Comparison of ENCODE assay signal across 8 cellular contexts in genomic region chr18:7116832-7117389, GRCh38.
A peak's percentile ranks its signal among the peaks of the same experiment; 100 is the strongest.
DNase-seq lines count a peak whose midpoint lies in the region; ATAC-seq lines count a peak whose summit lies in the region.
"Had no signal": no experiment of that assay in that cellular context is flagged by ENCODE, and none has a peak within 500 bp of the region (broad histone marks: within the 10 kb centered on the region; RNA-seq: fewer than 3 reads in every experiment).

No MANE protein-coding gene starts in this region.

- H3K27me3 Mint-ChIP-seq in stimulated activated naive B cell treated with anti-CD40 and anti-IgM and Interleukin-4, amounts not matched to agents 10 μg/mL and 1 μg/mL and 100 μg/mL, for 72 hours = peaks cover 29 to 47% of the 10 kb centered on the region in 2 donors

- H3K27ac Mint-ChIP-seq in stimulated activated naive B cell treated with anti-CD40 and anti-IgM and Interleukin-4, amounts not matched to agents 10 μg/mL and 1 μg/mL and 100 μg/mL, for 72 hours = no peak overlapping the region

- H3K4me1 Mint-ChIP-seq in stimulated activated naive B cell treated with anti-CD40 and anti-IgM and Interleukin-4, amounts not matched to agents 10 μg/mL and 1 μg/mL and 100 μg/mL, for 72 hours = peaks cover 6 to 10% of the 10 kb centered on the region in 2 donors

- H3K9me3 Mint-ChIP-seq in stimulated activated naive B cell treated with anti-CD40 and anti-IgM and Interleukin-4, amounts not matched to agents 10 μg/mL and 1 μg/mL and 100 μg/mL, for 72 hours = peaks cover 2 to 6% of the 10 kb centered on the region in 2 donors

- DNase-seq in HK-2 (ENCODE audit: unreplicated experiment) (peak; percentile 12), astrocyte of the hippocampus (ENCODE audit: low read depth, low spot score) (peak; percentile 37), iPS-NIHi7 (ENCODE audit: extremely low spot score) (peak; percentile 37), NCI-H1092 treated with DMSO at 0.1 percent for 48 hours (lab: John Stamatoyannopoulos, UW) (no peak)
- no peak for DNase-seq in stimulated activated naive B cell treated with anti-CD40 and anti-IgM and Interleukin-4, amounts not matched to agents 10 μg/mL and 1 μg/mL and 100 μg/mL, for 72 hours
- no peak for DNase-seq in activated naive CD4-positive, alpha-beta T cell (lab: John Stamatoyannopoulos, UW)
- DNase-seq: MV-4-11 had no signal

- no peak for ATAC-seq in stimulated activated naive B cell treated with anti-CD40 and anti-IgM and Interleukin-4, amounts not matched to agents 10 μg/mL and 1 μg/mL and 100 μg/mL, for 72 hours (replicated peaks)
- no peak for ATAC-seq in HG02981 (IDR thresholded peaks at IDR 0.05; ENCODE audit: unreplicated experiment)

- peak overlapping the region; percentile 70 to 85 for H3K4me3 Mint-ChIP-seq in stimulated activated naive B cell treated with anti-CD40 and anti-IgM and Interleukin-4, amounts not matched to agents 10 μg/mL and 1 μg/mL and 100 μg/mL, for 72 hours

- peaks cover 2 to 7% of the 10 kb centered on the region in 2 donors for H3K36me3 Mint-ChIP-seq in stimulated activated naive B cell treated with anti-CD40 and anti-IgM and Interleukin-4, amounts not matched to agents 10 μg/mL and 1 μg/mL and 100 μg/mL, for 72 hours

Comparison
In these comparisons a context has a peak if more than half of its experiments do, and no peak if none do; other contexts are left out.
1. DNase-seq: peak in HK-2 (single experiment), astrocyte of the hippocampus (single experiment) and iPS-NIHi7 (single experiment); none in stimulated activated naive B cell treated with anti-CD40 and anti-IgM and Interleukin-4, amounts not matched to agents 10 μg/mL and 1 μg/mL and 100 μg/mL, for 72 hours (single experiment), activated naive CD4-positive, alpha-beta T cell (0 of 4) and NCI-H1092 treated with DMSO at 0.1 percent for 48 hours (single experiment).